Comparison of ENCODE assay signal across 15 cellular contexts in the genomic region with DNA sequence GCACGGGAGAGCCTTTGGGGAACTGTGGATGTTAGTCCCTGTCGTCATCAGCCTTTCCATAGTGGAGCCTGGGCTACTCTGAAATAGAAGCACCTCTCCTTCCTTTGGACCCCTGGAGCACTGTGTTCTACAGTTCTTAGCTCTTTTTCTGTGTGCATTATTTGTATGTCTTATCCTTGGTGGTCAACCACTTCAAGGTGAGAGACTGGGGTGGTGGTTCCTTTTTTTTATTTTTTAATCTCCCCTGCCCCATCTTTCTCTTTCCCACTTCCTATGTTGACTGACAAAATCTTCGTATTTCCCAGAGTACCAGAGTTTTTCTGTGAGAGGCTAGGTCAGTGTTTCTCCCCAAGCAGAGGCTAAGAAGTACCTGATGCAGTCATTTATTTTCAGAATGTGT.
"Had no signal": no experiment of that assay in that cellular context is flagged by ENCODE, and none has a peak within 500 bp of the region (broad histone marks: within the 10 kb centered on the region; RNA-seq: fewer than 3 reads in every experiment).

No MANE protein-coding gene starts in this region.

- H3K4me3 Mint-ChIP-seq: activated CD4-positive, alpha-beta memory T cell treated with anti-CD3 and anti-CD28 coated beads, Interleukin-2, amount 10 ng/mL, durations not matched to agents 7 days and 5 days had no signal

- H3K4me1 ChIP-seq: colonic mucosa had no signal

- H3K4me2 ChIP-seq: SK-N-SH had no signal

- H3K4me3 ChIP-seq: adrenal gland, colonic mucosa, gastroesophageal sphincter, left lung, thyroid gland, uterus had no signal

- H3K9ac ChIP-seq: SK-N-SH had no signal

- ATAC-seq: gastroesophageal sphincter, left lung had no signal

- H3K27me3 ChIP-seq: adrenal gland, colonic mucosa, gastroesophageal sphincter, left lung, thyroid gland, uterus had no signal

- H3K9me3 ChIP-seq: adrenal gland, colonic mucosa, gastroesophageal sphincter, left lung, SK-N-SH, thyroid gland, uterus had no signal

- H3K36me3 ChIP-seq: adrenal gland, colonic mucosa, gastroesophageal sphincter, left lung, thyroid gland, uterus had no signal

- H3K27me3 Mint-ChIP-seq: activated CD4-positive, alpha-beta memory T cell treated with anti-CD3 and anti-CD28 coated beads, Interleukin-2, amount 10 ng/mL, durations not matched to agents 7 days and 5 days had no signal

- DNase-seq: activated CD4-positive, alpha-beta memory T cell treated with anti-CD3 and anti-CD28 coated beads, Interleukin-2, amount 10 ng/mL, durations not matched to agents 7 days and 5 days; activated CD4-positive, CD25-positive, alpha-beta regulatory T cell; activated CD8-positive, alpha-beta memory T cell treated with anti-CD3 and anti-CD28 coated beads, Interleukin-2, amount 50 U/mL, for 48 hours; adrenal gland; caudate nucleus; colonic mucosa; effector CD4-positive, alpha-beta T cell; left lung; mesendoderm; SK-N-SH; stimulated activated CD4-positive, alpha-beta T cell treated with anti-CD3 and anti-CD28 coated beads, Interleukin-15, amount 100 ng/mL, for 24 hours; stimulated activated CD4-positive, alpha-beta T cell treated with anti-CD3 and anti-CD28 coated beads, Interleukin-4, amount 100 ng/mL, for 24 hours; thyroid gland; uterus had no signal

- H3K27ac Mint-ChIP-seq: activated CD4-positive, alpha-beta memory T cell treated with anti-CD3 and anti-CD28 coated beads, Interleukin-2, amount 10 ng/mL, durations not matched to agents 7 days and 5 days had no signal

- H3K27ac ChIP-seq: adrenal gland, colonic mucosa, gastroesophageal sphincter, left lung, thyroid gland had no signal
